In the genomic region with DNA sequence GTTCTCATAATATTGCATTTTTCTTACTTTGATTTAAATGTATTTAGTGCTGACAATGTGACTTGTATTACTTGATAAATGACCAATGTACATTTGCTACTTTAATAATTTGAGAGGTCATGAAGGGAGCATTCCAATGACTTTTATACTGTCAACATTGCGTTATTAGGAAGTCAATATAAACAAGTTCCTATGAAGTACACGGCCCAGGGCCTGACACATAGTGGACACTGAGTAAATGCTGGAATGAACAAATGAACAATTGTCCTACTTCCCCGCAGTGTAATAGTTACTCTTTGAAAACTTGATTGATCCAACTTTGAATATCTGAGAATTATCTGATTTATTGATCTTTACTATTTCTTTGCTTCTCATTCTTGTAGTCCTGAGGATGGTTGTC, we compare ENCODE assay signal across 1 cellular context.
A peak's percentile ranks its signal among the peaks of the same experiment; 100 is the strongest.
TF ChIP-seq lines count a peak whose summit lies in the region.

No MANE protein-coding gene starts in this region.

TF ChIP-seq in HepG2, 621 proteins besides CTCF, POLR2A, EP300 and RAD21 (continued from another document and continues in another):
- TF ChIP-seq, protein P1, sequence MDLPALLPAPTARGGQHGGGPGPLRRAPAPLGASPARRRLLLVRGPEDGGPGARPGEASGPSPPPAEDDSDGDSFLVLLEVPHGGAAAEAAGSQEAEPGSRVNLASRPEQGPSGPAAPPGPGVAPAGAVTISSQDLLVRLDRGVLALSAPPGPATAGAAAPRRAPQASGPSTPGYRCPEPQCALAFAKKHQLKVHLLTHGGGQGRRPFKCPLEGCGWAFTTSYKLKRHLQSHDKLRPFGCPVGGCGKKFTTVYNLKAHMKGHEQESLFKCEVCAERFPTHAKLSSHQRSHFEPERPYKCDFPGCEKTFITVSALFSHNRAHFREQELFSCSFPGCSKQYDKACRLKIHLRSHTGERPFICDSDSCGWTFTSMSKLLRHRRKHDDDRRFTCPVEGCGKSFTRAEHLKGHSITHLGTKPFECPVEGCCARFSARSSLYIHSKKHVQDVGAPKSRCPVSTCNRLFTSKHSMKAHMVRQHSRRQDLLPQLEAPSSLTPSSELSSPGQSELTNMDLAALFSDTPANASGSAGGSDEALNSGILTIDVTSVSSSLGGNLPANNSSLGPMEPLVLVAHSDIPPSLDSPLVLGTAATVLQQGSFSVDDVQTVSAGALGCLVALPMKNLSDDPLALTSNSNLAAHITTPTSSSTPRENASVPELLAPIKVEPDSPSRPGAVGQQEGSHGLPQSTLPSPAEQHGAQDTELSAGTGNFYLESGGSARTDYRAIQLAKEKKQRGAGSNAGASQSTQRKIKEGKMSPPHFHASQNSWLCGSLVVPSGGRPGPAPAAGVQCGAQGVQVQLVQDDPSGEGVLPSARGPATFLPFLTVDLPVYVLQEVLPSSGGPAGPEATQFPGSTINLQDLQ (CRISPR knock-in tag; IDR thresholded peaks at IDR 0.05): no peak
- TF ChIP-seq, protein P2, sequence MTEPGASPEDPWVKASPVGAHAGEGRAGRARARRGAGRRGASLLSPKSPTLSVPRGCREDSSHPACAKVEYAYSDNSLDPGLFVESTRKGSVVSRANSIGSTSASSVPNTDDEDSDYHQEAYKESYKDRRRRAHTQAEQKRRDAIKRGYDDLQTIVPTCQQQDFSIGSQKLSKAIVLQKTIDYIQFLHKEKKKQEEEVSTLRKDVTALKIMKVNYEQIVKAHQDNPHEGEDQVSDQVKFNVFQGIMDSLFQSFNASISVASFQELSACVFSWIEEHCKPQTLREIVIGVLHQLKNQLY (CRISPR knock-in tag; IDR thresholded peaks at IDR 0.05): no peak
- TF ChIP-seq MED1 (CRISPR knock-in tag; IDR thresholded peaks at IDR 0.05): no peak
- no peak for TF ChIP-seq ZSCAN31 (CRISPR knock-in tag; IDR thresholded peaks at IDR 0.05; ENCODE audit: low read depth)
- TF ChIP-seq ZNF350 (CRISPR knock-in tag; IDR thresholded peaks at IDR 0.05; ENCODE audit: borderline replicate concordance, low read depth): no peak
- TF ChIP-seq RAD51 (IDR thresholded peaks at IDR 0.05; ENCODE audit: borderline replicate concordance): no peak
- 0 out of 2 replicates have a peak, but pooled peaks have one; percentile 8 for TF ChIP-seq RARA (CRISPR knock-in tag; IDR thresholded peaks at IDR 0.05)
- TF ChIP-seq MLLT10 (CRISPR knock-in tag; IDR thresholded peaks at IDR 0.05): no peak
- TF ChIP-seq CCAR2 (optimal IDR thresholded peaks at IDR 0.05; ENCODE audit: low read depth, low read length): no peak
- no peak for TF ChIP-seq HNF4A (CRISPR knock-in tag; IDR thresholded peaks at IDR 0.05)
- no peak for TF ChIP-seq SNAPC2 (CRISPR knock-in tag; IDR thresholded peaks at IDR 0.05)
- no peak for TF ChIP-seq FOXM1 (CRISPR knock-in tag; IDR thresholded peaks at IDR 0.05)
- TF ChIP-seq ZNF737 (CRISPR knock-in tag; IDR thresholded peaks at IDR 0.05; ENCODE audit: borderline replicate concordance): no peak
- no peak for TF ChIP-seq KLF9 (CRISPR knock-in tag; IDR thresholded peaks at IDR 0.05; ENCODE audit: low read depth)
- no peak for TF ChIP-seq HCFC1 (IDR thresholded peaks at IDR 0.05; ENCODE audit: low read depth, low read length)
- TF ChIP-seq SOX13 (IDR thresholded peaks at IDR 0.05): no peak
- peak in 1 of 2 experiments; percentile 46; a peak in 1 of 4 replicates for TF ChIP-seq SOX13 (CRISPR knock-in tag; conservative IDR thresholded peaks at IDR 0.05 in 1 of 2, IDR thresholded peaks at IDR 0.05 in 1 of 2)
- peak; percentile 70 for TF ChIP-seq KAT2B (IDR thresholded peaks at IDR 0.05; ENCODE audit: borderline replicate concordance, low read depth, low read length)
- TF ChIP-seq RBFOX2 (IDR thresholded peaks at IDR 0.05; ENCODE audit: low read depth, low read length): no peak
- TF ChIP-seq, protein P3, sequence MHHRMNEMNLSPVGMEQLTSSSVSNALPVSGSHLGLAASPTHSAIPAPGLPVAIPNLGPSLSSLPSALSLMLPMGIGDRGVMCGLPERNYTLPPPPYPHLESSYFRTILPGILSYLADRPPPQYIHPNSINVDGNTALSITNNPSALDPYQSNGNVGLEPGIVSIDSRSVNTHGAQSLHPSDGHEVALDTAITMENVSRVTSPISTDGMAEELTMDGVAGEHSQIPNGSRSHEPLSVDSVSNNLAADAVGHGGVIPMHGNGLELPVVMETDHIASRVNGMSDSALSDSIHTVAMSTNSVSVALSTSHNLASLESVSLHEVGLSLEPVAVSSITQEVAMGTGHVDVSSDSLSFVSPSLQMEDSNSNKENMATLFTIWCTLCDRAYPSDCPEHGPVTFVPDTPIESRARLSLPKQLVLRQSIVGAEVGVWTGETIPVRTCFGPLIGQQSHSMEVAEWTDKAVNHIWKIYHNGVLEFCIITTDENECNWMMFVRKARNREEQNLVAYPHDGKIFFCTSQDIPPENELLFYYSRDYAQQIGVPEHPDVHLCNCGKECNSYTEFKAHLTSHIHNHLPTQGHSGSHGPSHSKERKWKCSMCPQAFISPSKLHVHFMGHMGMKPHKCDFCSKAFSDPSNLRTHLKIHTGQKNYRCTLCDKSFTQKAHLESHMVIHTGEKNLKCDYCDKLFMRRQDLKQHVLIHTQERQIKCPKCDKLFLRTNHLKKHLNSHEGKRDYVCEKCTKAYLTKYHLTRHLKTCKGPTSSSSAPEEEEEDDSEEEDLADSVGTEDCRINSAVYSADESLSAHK (CRISPR knock-in tag; IDR thresholded peaks at IDR 0.05; ENCODE audit: borderline replicate concordance): no peak
- TF ChIP-seq MBNL3 (CRISPR knock-in tag; conservative IDR thresholded peaks at IDR 0.05): no peak
- TF ChIP-seq FOXK2 (IDR thresholded peaks at IDR 0.05): no peak
- TF ChIP-seq ZNF382 (CRISPR knock-in tag; IDR thresholded peaks at IDR 0.05; ENCODE audit: borderline replicate concordance): no peak
- TF ChIP-seq FOXA1 (IDR thresholded peaks at IDR 0.05): peak; percentile 41; the same call in 1 of the 2 replicates
- TF ChIP-seq FOXA1 (CRISPR knock-in tag; IDR thresholded peaks at IDR 0.05): peak; percentile 37; the same call in 1 of the 2 replicates
- no peak for TF ChIP-seq ZNF557 (CRISPR knock-in tag; IDR thresholded peaks at IDR 0.05)
- TF ChIP-seq ATF7-NPFF (CRISPR knock-in tag; IDR thresholded peaks at IDR 0.05; ENCODE audit: low read depth): no peak
- TF ChIP-seq ZNF607 (CRISPR knock-in tag; IDR thresholded peaks at IDR 0.05; ENCODE audit: borderline replicate concordance): no peak
- TF ChIP-seq, protein P4, sequence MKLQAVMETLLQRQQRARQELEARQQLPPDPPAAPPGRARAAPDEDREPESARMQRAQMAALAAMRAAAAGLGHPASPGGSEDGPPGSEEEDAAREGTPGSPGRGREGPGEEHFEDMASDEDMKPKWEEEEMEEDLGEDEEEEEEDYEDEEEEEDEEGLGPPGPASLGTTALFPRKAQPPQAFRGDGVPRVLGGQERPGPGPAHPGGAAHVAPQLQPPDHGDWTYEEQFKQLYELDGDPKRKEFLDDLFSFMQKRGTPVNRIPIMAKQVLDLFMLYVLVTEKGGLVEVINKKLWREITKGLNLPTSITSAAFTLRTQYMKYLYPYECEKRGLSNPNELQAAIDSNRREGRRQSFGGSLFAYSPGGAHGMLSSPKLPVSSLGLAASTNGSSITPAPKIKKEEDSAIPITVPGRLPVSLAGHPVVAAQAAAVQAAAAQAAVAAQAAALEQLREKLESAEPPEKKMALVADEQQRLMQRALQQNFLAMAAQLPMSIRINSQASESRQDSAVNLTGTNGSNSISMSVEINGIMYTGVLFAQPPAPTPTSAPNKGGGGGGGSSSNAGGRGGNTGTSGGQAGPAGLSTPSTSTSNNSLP (IDR thresholded peaks at IDR 0.05; ENCODE audit: low read depth, low read length): 0 out of 2 replicates have a peak, but pooled peaks have one; percentile 18
- TF ChIP-seq, protein P5, sequence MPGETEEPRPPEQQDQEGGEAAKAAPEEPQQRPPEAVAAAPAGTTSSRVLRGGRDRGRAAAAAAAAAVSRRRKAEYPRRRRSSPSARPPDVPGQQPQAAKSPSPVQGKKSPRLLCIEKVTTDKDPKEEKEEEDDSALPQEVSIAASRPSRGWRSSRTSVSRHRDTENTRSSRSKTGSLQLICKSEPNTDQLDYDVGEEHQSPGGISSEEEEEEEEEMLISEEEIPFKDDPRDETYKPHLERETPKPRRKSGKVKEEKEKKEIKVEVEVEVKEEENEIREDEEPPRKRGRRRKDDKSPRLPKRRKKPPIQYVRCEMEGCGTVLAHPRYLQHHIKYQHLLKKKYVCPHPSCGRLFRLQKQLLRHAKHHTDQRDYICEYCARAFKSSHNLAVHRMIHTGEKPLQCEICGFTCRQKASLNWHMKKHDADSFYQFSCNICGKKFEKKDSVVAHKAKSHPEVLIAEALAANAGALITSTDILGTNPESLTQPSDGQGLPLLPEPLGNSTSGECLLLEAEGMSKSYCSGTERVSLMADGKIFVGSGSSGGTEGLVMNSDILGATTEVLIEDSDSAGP (CRISPR knock-in tag; IDR thresholded peaks at IDR 0.05; ENCODE audit: borderline replicate concordance): no peak
- no peak for TF ChIP-seq MTF1 (CRISPR knock-in tag; IDR thresholded peaks at IDR 0.05)
- TF ChIP-seq XBP1 (CRISPR knock-in tag; IDR thresholded peaks at IDR 0.05): no peak
- no peak for TF ChIP-seq ZNF329 (CRISPR knock-in tag; IDR thresholded peaks at IDR 0.05; ENCODE audit: low read depth)
- TF ChIP-seq MAFK (conservative IDR thresholded peaks at IDR 0.05 in 1 of 2, IDR thresholded peaks at IDR 0.05 in 1 of 2; ENCODE audit: low read length in 2 of 2): peak; percentile 28 to 29; a peak in 3 of 4 replicates
- TF ChIP-seq SRSF9 (IDR thresholded peaks at IDR 0.05; ENCODE audit: borderline replicate concordance, insufficient read depth, low read depth, low read length, poor library complexity, severe bottlenecking): no peak
- no peak for TF ChIP-seq FOXP1 (IDR thresholded peaks at IDR 0.05)
- peak; percentile 44; the same call in 1 of the 2 replicates for TF ChIP-seq FOXP1 (CRISPR knock-in tag; IDR thresholded peaks at IDR 0.05)
- TF ChIP-seq SIN3A (IDR thresholded peaks at IDR 0.05; ENCODE audit: borderline replicate concordance, low read depth, low read length): no peak
- no peak for TF ChIP-seq HDAC6 (IDR thresholded peaks at IDR 0.05; ENCODE audit: low read depth, low read length)
- TF ChIP-seq TRIM24 (CRISPR knock-in tag; IDR thresholded peaks at IDR 0.05): no peak
- TF ChIP-seq ZNF549 (CRISPR knock-in tag; IDR thresholded peaks at IDR 0.05): no peak
- TF ChIP-seq PAF1 (CRISPR knock-in tag; IDR thresholded peaks at IDR 0.05): no peak
- TF ChIP-seq KLF13 (CRISPR knock-in tag; IDR thresholded peaks at IDR 0.05): no peak
- TF ChIP-seq TBP (CRISPR knock-in tag; IDR thresholded peaks at IDR 0.05): no peak
- TF ChIP-seq, protein P6, sequence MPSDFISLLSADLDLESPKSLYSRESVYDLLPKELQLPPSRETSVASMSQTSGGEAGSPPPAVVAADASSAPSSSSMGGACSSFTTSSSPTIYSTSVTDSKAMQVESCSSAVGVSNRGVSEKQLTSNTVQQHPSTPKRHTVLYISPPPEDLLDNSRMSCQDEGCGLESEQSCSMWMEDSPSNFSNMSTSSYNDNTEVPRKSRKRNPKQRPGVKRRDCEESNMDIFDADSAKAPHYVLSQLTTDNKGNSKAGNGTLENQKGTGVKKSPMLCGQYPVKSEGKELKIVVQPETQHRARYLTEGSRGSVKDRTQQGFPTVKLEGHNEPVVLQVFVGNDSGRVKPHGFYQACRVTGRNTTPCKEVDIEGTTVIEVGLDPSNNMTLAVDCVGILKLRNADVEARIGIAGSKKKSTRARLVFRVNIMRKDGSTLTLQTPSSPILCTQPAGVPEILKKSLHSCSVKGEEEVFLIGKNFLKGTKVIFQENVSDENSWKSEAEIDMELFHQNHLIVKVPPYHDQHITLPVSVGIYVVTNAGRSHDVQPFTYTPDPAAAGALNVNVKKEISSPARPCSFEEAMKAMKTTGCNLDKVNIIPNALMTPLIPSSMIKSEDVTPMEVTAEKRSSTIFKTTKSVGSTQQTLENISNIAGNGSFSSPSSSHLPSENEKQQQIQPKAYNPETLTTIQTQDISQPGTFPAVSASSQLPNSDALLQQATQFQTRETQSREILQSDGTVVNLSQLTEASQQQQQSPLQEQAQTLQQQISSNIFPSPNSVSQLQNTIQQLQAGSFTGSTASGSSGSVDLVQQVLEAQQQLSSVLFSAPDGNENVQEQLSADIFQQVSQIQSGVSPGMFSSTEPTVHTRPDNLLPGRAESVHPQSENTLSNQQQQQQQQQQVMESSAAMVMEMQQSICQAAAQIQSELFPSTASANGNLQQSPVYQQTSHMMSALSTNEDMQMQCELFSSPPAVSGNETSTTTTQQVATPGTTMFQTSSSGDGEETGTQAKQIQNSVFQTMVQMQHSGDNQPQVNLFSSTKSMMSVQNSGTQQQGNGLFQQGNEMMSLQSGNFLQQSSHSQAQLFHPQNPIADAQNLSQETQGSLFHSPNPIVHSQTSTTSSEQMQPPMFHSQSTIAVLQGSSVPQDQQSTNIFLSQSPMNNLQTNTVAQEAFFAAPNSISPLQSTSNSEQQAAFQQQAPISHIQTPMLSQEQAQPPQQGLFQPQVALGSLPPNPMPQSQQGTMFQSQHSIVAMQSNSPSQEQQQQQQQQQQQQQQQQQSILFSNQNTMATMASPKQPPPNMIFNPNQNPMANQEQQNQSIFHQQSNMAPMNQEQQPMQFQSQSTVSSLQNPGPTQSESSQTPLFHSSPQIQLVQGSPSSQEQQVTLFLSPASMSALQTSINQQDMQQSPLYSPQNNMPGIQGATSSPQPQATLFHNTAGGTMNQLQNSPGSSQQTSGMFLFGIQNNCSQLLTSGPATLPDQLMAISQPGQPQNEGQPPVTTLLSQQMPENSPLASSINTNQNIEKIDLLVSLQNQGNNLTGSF (CRISPR knock-in tag; IDR thresholded peaks at IDR 0.05): no peak
- TF ChIP-seq ZNF510 (CRISPR knock-in tag; IDR thresholded peaks at IDR 0.05; ENCODE audit: low read depth): no peak
- TF ChIP-seq, protein P7, sequence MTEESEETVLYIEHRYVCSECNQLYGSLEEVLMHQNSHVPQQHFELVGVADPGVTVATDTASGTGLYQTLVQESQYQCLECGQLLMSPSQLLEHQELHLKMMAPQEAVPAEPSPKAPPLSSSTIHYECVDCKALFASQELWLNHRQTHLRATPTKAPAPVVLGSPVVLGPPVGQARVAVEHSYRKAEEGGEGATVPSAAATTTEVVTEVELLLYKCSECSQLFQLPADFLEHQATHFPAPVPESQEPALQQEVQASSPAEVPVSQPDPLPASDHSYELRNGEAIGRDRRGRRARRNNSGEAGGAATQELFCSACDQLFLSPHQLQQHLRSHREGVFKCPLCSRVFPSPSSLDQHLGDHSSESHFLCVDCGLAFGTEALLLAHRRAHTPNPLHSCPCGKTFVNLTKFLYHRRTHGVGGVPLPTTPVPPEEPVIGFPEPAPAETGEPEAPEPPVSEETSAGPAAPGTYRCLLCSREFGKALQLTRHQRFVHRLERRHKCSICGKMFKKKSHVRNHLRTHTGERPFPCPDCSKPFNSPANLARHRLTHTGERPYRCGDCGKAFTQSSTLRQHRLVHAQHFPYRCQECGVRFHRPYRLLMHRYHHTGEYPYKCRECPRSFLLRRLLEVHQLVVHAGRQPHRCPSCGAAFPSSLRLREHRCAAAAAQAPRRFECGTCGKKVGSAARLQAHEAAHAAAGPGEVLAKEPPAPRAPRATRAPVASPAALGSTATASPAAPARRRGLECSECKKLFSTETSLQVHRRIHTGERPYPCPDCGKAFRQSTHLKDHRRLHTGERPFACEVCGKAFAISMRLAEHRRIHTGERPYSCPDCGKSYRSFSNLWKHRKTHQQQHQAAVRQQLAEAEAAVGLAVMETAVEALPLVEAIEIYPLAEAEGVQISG (CRISPR knock-in tag; IDR thresholded peaks at IDR 0.05): no peak
